Comparison of ENCODE assay signal across 10 cellular contexts in genomic region chr12:92185052-92185451, GRCh38. TPM values are rescaled to one million over a fixed set of nuclear protein-coding genes. Genes with fewer than 3 reads are reported as not detected.
DNase-seq lines count a peak whose midpoint lies in the region; ATAC-seq and TF ChIP-seq lines count a peak whose summit lies in the region.
"Had no signal": no experiment of that assay in that cellular context is flagged by ENCODE, and none has a peak within 500 bp of the region (broad histone marks: within the 10 kb centered on the region; RNA-seq: fewer than 3 reads in every experiment).

No MANE protein-coding gene starts in this region.

- ATAC-seq in CD8-positive, alpha-beta T cell, result peak; percentile 87
- peak; percentile 69 for ATAC-seq in HG03064 (IDR thresholded peaks at IDR 0.05; ENCODE audit: low read depth, unreplicated experiment)

- H3K4me3 Mint-ChIP-seq in CD8-positive, alpha-beta T cell, result peak overlapping the region; percentile 62
- no peak overlapping the region for H3K4me3 Mint-ChIP-seq in activated CD4-positive, alpha-beta memory T cell treated with anti-CD3 and anti-CD28 coated beads for 36 hours

- no peaks in the 10 kb centered on the region for H3K9me3 ChIP-seq in CD8-positive, alpha-beta T cell (ENCODE audit: low read length)
- H3K9me3 ChIP-seq in neuronal stem cell (replicated peaks in 1 of 2; ENCODE audit: control insufficient read depth in 2 of 2, insufficient read depth in 1 of 2, low read depth in 1 of 2, low read length in 2 of 2) (peaks cover 0 to 5% of the 10 kb centered on the region in 2 donors), tibial nerve (no peaks in the 10 kb centered on the region)

- H3K9ac ChIP-seq in neuronal stem cell (ENCODE audit: low read depth, low read length, poor library complexity), result no peak overlapping the region

- no peak overlapping the region for H4K91ac ChIP-seq in neuronal stem cell (ENCODE audit: low read depth, low read length, poor library complexity)

- peak in 2 of 7 experiments; percentile 8 to 12 for DNase-seq in CD8-positive, alpha-beta T cell
- DNase-seq in GM19240 (ENCODE audit: insufficient read length, low spot score) (peak; percentile 21), neuronal stem cell (ENCODE audit: low spot score) (no peak), tibial nerve (ENCODE audit: low spot score in 2 of 2) (no peak), NCI-H2171 treated with DMSO at 0.1 percent for 48 hours (lab: John Stamatoyannopoulos, UW) (no peak)
- peak; percentile 49 for DNase-seq in activated CD4-positive, alpha-beta memory T cell treated with anti-CD3 and anti-CD28 coated beads for 36 hours
- DNase-seq in stimulated activated CD8-positive, alpha-beta memory T cell treated with anti-CD3 and anti-CD28 coated beads, Interleukin-4, amount 100 ng/mL, for 48 hours, result no peak
- DNase-seq: EL, NCI-H2171 had no signal

- H3K4me1 Mint-ChIP-seq in CD8-positive, alpha-beta T cell (ENCODE audit: low read depth), result peaks cover 47% of the 10 kb centered on the region
- peaks cover 46% of the 10 kb centered on the region for H3K4me1 Mint-ChIP-seq in activated CD4-positive, alpha-beta memory T cell treated with anti-CD3 and anti-CD28 coated beads for 36 hours (ENCODE audit: low read depth)

- no peak overlapping the region for H3K4ac ChIP-seq in neuronal stem cell (ENCODE audit: low read length)

- TF ChIP-seq POLR2A in tibial nerve (IDR thresholded peaks at IDR 0.05), result no peak

- H3K9me3 Mint-ChIP-seq in CD8-positive, alpha-beta T cell, result no peaks in the 10 kb centered on the region
- H3K9me3 Mint-ChIP-seq in activated CD4-positive, alpha-beta memory T cell treated with anti-CD3 and anti-CD28 coated beads for 36 hours, result no peaks in the 10 kb centered on the region

- H3K79me1 ChIP-seq in neuronal stem cell (ENCODE audit: low read depth, low read length), result no peaks in the 10 kb centered on the region

- intact Hi-C loops in CD8-positive, alpha-beta T cell (cut with DNase I, micrococcal nuclease), result no loop called here
- intact Hi-C loops in activated CD4-positive, alpha-beta memory T cell treated with anti-CD3 and anti-CD28 coated beads for 36 hours (cut with micrococcal nuclease), result loop anchor here (1.0 kb wide), 3 partner anchors 25 to 385 kb away; no protein-coding TSS in a partner anchor

- no peak overlapping the region for H2BK15ac ChIP-seq in neuronal stem cell (ENCODE audit: low read length)

- no peak overlapping the region for H3K23ac ChIP-seq in neuronal stem cell (ENCODE audit: low read depth, low read length, poor library complexity)

- CTCF ChIA-PET in CD8-positive, alpha-beta T cell (lab: Charles Lee), result no interaction called here
- CTCF ChIA-PET in activated CD4-positive, alpha-beta memory T cell treated with anti-CD3 and anti-CD28 coated beads for 36 hours (lab: Charles Lee), result interaction anchor here (0.5 kb wide), 1 partner anchor 10 kb away, joined by 3 read pairs; no protein-coding TSS in a partner anchor

- POLR2A ChIA-PET in CD8-positive, alpha-beta T cell (lab: Charles Lee), result interaction anchor here (1.2 to 3.2 kb wide), 3 partner anchors 13 to 39 kb away, joined by 3 to 12 read pairs (median 4); partner anchors contain the start of gene BTG1
- POLR2A ChIA-PET in activated CD4-positive, alpha-beta memory T cell treated with anti-CD3 and anti-CD28 coated beads for 36 hours (lab: Charles Lee), result interaction anchor here (1.7 kb wide), 1 partner anchor 24 kb away, joined by 5 read pairs; no protein-coding TSS in a partner anchor

- H3K18ac ChIP-seq in neuronal stem cell (ENCODE audit: low read length), result no peak overlapping the region

- TF ChIP-seq CTCF in CD8-positive, alpha-beta T cell (IDR thresholded peaks at IDR 0.05), result no peak
- TF ChIP-seq CTCF in tibial nerve (IDR thresholded peaks at IDR 0.05), result no peak

- no peak overlapping the region for H2AK5ac ChIP-seq in neuronal stem cell (ENCODE audit: low read depth, low read length)

- H3K4me1 ChIP-seq in CD8-positive, alpha-beta T cell (ENCODE audit: insufficient read depth, low read length), result peaks cover 24% of the 10 kb centered on the region
- H3K4me1 ChIP-seq in neuronal stem cell (ENCODE audit: control insufficient read depth in 2 of 2, insufficient read depth in 1 of 2, low read depth in 1 of 2, low read length in 2 of 2) (no peaks in the 10 kb centered on the region), tibial nerve (no peaks in the 10 kb centered on the region)

- H2BK120ac ChIP-seq in neuronal stem cell (ENCODE audit: low read depth, low read length), result no peak overlapping the region

- H3K4me3 ChIP-seq in CD8-positive, alpha-beta T cell (ENCODE audit: low read depth, low read length), result no peak overlapping the region
- H3K4me3 ChIP-seq in neuronal stem cell (ENCODE audit: low read length in 2 of 2) (no peak overlapping the region), tibial nerve (no peak overlapping the region)

- H3K27ac Mint-ChIP-seq in CD8-positive, alpha-beta T cell, result peak overlapping the region; percentile 90
- peak overlapping the region; percentile 47 for H3K27ac Mint-ChIP-seq in activated CD4-positive, alpha-beta memory T cell treated with anti-CD3 and anti-CD28 coated beads for 36 hours

- no peaks in the 10 kb centered on the region for H3K27me3 ChIP-seq in CD8-positive, alpha-beta T cell (ENCODE audit: insufficient read depth, low read length)
- H3K27me3 ChIP-seq in neuronal stem cell (ENCODE audit: control insufficient read depth in 3 of 3, insufficient read depth in 3 of 3, low read depth in 1 of 3, low read length in 3 of 3) (no peaks in the 10 kb centered on the region), tibial nerve (no peaks in the 10 kb centered on the region)

- H3K27me3 Mint-ChIP-seq in CD8-positive, alpha-beta T cell (ENCODE audit: low read depth), result no peaks in the 10 kb centered on the region
- H3K27me3 Mint-ChIP-seq in activated CD4-positive, alpha-beta memory T cell treated with anti-CD3 and anti-CD28 coated beads for 36 hours, result no peaks in the 10 kb centered on the region

- no peak for TF ChIP-seq EP300 in tibial nerve (IDR thresholded peaks at IDR 0.05)

- H3K36me3 ChIP-seq in CD8-positive, alpha-beta T cell (ENCODE audit: insufficient read depth, low read length), result no peaks in the 10 kb centered on the region
- no peaks in the 10 kb centered on the region for H3K36me3 ChIP-seq in neuronal stem cell (replicated peaks in 1 of 2; ENCODE audit: control insufficient read depth in 2 of 2, insufficient read depth in 2 of 2, low read length in 2 of 2)
- H3K36me3 ChIP-seq in tibial nerve, result no peaks in the 10 kb centered on the region

- H3K14ac ChIP-seq in neuronal stem cell (ENCODE audit: low read length), result no peak overlapping the region

- no peak overlapping the region for H3K27ac ChIP-seq in CD8-positive, alpha-beta T cell (ENCODE audit: low read depth, low read length)
- H3K27ac ChIP-seq in neuronal stem cell (replicated peaks; ENCODE audit: low read length) (no peak overlapping the region), tibial nerve (no peak overlapping the region)

- no peak overlapping the region for H2BK12ac ChIP-seq in neuronal stem cell (ENCODE audit: low read length)

- no peak overlapping the region for H3K4me2 ChIP-seq in neuronal stem cell (ENCODE audit: insufficient read depth, low read length, poor library complexity, severe bottlenecking)

- no peak overlapping the region for H4K8ac ChIP-seq in neuronal stem cell (ENCODE audit: low read depth, low read length)

- no peak overlapping the region for H2BK5ac ChIP-seq in neuronal stem cell (ENCODE audit: low read length)

- H2AFZ ChIP-seq in neuronal stem cell (ENCODE audit: low read length), result no peak overlapping the region

- H3K36me3 Mint-ChIP-seq in CD8-positive, alpha-beta T cell, result no peaks in the 10 kb centered on the region
- H3K36me3 Mint-ChIP-seq in activated CD4-positive, alpha-beta memory T cell treated with anti-CD3 and anti-CD28 coated beads for 36 hours, result no peaks in the 10 kb centered on the region

RNA-seq across cellular contexts. Expression of gene BTG1, which starts 39.4 kb away (rescaled TPM):
- 1,000 to 10,000 TPM; 1,847 to 1,850 TPM for total RNA-seq in CD8-positive, alpha-beta T cell
- total RNA-seq in activated CD4-positive, alpha-beta memory T cell treated with anti-CD3 and anti-CD28 coated beads for 36 hours, result 100 to 1,000 TPM; 137 to 144 TPM
- polyA plus RNA-seq in neuronal stem cell (2013, experiment 1 of 2), result 44.8 TPM
- polyA plus RNA-seq in neuronal stem cell (2013, experiment 2 of 2), result 46.5 TPM
- total RNA-seq in tibial nerve, result 10 to 100 TPM; 40.0 to 54.0 (median 47.8) TPM

Comparison
In these comparisons a context has a peak if more than half of its experiments do, and no peak if none do; other contexts are left out.
1. DNase-seq: peak in GM19240 (single experiment) and activated CD4-positive, alpha-beta memory T cell treated with anti-CD3 and anti-CD28 coated beads for 36 hours (single experiment); none in neuronal stem cell (single experiment), tibial nerve (0 of 2), stimulated activated CD8-positive, alpha-beta memory T cell treated with anti-CD3 and anti-CD28 coated beads, Interleukin-4, amount 100 ng/mL, for 48 hours (single experiment) and NCI-H2171 treated with DMSO at 0.1 percent for 48 hours (single experiment).
2. RNA of gene BTG1, which starts 39.4 kb away (total RNA-seq): 1,847 to 1,850 TPM in CD8-positive, alpha-beta T cell; 137 to 144 TPM in activated CD4-positive, alpha-beta memory T cell treated with anti-CD3 and anti-CD28 coated beads for 36 hours and 40.0 to 54.0 TPM in tibial nerve; every median in the first group is over 10 times any median in the second.